ENCODE assay signal across 18 cellular contexts in genomic region chr9:107060026-107060425, GRCh38.
DNase-seq lines count a peak whose midpoint lies in the region; ATAC-seq and TF ChIP-seq lines count a peak whose summit lies in the region.
"Had no signal": no experiment of that assay in that cellular context is flagged by ENCODE, and none has a peak within 500 bp of the region (broad histone marks: within the 10 kb centered on the region; RNA-seq: fewer than 3 reads in every experiment).

No MANE protein-coding gene starts in this region.

- peak overlapping the region; percentile 59 for H3K27ac Mint-ChIP-seq in dendritic cell treated with granulocyte-macrophage colony-stimulating factor and Interleukin-4, amounts not matched to agents 40 ng/mL and 50 ng/mL, for 4 days
- peak overlapping the region; percentile 82 for H3K27ac Mint-ChIP-seq in stimulated activated naive B cell treated with anti-CD40 and anti-IgM and Interleukin-4, amounts not matched to agents 10 μg/mL and 1 μg/mL and 100 μg/mL, for 72 hours
- no peak overlapping the region for H3K27ac Mint-ChIP-seq in type B pancreatic cell
- H3K27ac Mint-ChIP-seq: B cell, GM23338 had no signal

- H3K36me3 Mint-ChIP-seq in dendritic cell treated with granulocyte-macrophage colony-stimulating factor and Interleukin-4, amounts not matched to agents 40 ng/mL and 50 ng/mL, for 4 days (ENCODE audit: low read depth): no peaks in the 10 kb centered on the region
- no peaks in the 10 kb centered on the region for H3K36me3 Mint-ChIP-seq in stimulated activated naive B cell treated with anti-CD40 and anti-IgM and Interleukin-4, amounts not matched to agents 10 μg/mL and 1 μg/mL and 100 μg/mL, for 72 hours
- no peaks in the 10 kb centered on the region for H3K36me3 Mint-ChIP-seq in type B pancreatic cell

- intact Hi-C loops in Right ventricle myocardium inferior (cut with DNase I): no loop called here
- intact Hi-C loops in cardiac septum (cut with DNase I): no loop called here
- intact Hi-C loops in dendritic cell treated with granulocyte-macrophage colony-stimulating factor and Interleukin-4, amounts not matched to agents 40 ng/mL and 50 ng/mL, for 4 days (cut with micrococcal nuclease): no loop called here

- peaks cover 8% of the 10 kb centered on the region for H3K9me3 Mint-ChIP-seq in dendritic cell treated with granulocyte-macrophage colony-stimulating factor and Interleukin-4, amounts not matched to agents 40 ng/mL and 50 ng/mL, for 4 days
- H3K9me3 Mint-ChIP-seq in stimulated activated naive B cell treated with anti-CD40 and anti-IgM and Interleukin-4, amounts not matched to agents 10 μg/mL and 1 μg/mL and 100 μg/mL, for 72 hours: no peaks in the 10 kb centered on the region
- H3K9me3 Mint-ChIP-seq in type B pancreatic cell: no peaks in the 10 kb centered on the region
- H3K9me3 Mint-ChIP-seq: GM23338 had no signal

- H3K4me1 Mint-ChIP-seq in dendritic cell treated with granulocyte-macrophage colony-stimulating factor and Interleukin-4, amounts not matched to agents 40 ng/mL and 50 ng/mL, for 4 days (ENCODE audit: low read depth): peaks cover 27% of the 10 kb centered on the region
- H3K4me1 Mint-ChIP-seq in stimulated activated naive B cell treated with anti-CD40 and anti-IgM and Interleukin-4, amounts not matched to agents 10 μg/mL and 1 μg/mL and 100 μg/mL, for 72 hours: peaks cover 3 to 9% of the 10 kb centered on the region in 2 donors
- H3K4me1 Mint-ChIP-seq in type B pancreatic cell (ENCODE audit: unreplicated experiment): peaks cover 4% of the 10 kb centered on the region
- H3K4me1 Mint-ChIP-seq: B cell had no signal

- peaks cover 8% of the 10 kb centered on the region for H3K27me3 Mint-ChIP-seq in dendritic cell treated with granulocyte-macrophage colony-stimulating factor and Interleukin-4, amounts not matched to agents 40 ng/mL and 50 ng/mL, for 4 days
- H3K27me3 Mint-ChIP-seq in stimulated activated naive B cell treated with anti-CD40 and anti-IgM and Interleukin-4, amounts not matched to agents 10 μg/mL and 1 μg/mL and 100 μg/mL, for 72 hours: peaks cover 17 to 27% of the 10 kb centered on the region in 2 donors
- no peaks in the 10 kb centered on the region for H3K27me3 Mint-ChIP-seq in type B pancreatic cell

- no peak overlapping the region for H3K4me3 ChIP-seq in NB4 (ENCODE audit: low read depth, low read length)
- H3K4me3 ChIP-seq: GM23338, SJCRH30 had no signal

- no peak overlapping the region for H3K4me3 Mint-ChIP-seq in dendritic cell treated with granulocyte-macrophage colony-stimulating factor and Interleukin-4, amounts not matched to agents 40 ng/mL and 50 ng/mL, for 4 days
- no peak overlapping the region for H3K4me3 Mint-ChIP-seq in stimulated activated naive B cell treated with anti-CD40 and anti-IgM and Interleukin-4, amounts not matched to agents 10 μg/mL and 1 μg/mL and 100 μg/mL, for 72 hours
- no peak overlapping the region for H3K4me3 Mint-ChIP-seq in type B pancreatic cell
- H3K4me3 Mint-ChIP-seq: B cell, GM23338 had no signal

- no peak for DNase-seq in Right ventricle myocardium inferior (ENCODE audit: missing footprints)
- DNase-seq in cardiac septum (ENCODE audit: low spot score): no peak
- peak; percentile 14 for DNase-seq in NB4 (ENCODE audit: low read depth)
- DNase-seq in stimulated activated naive B cell treated with anti-CD40 and anti-IgM and Interleukin-4, amounts not matched to agents 10 μg/mL and 1 μg/mL and 100 μg/mL, for 72 hours: no peak
- no peak for DNase-seq in type B pancreatic cell (ENCODE audit: extremely low spot score, unreplicated experiment)
- DNase-seq in hypothalamus (lab: John Stamatoyannopoulos, UW): no peak
- DNase-seq: DMS79, KG1, NCI-H1105 treated with DMSO at 0.1 percent for 48 hours, NCI-H1694, NCI-H2081 treated with DMSO at 0.1 percent for 48 hours, PC-3, SJCRH30 had no signal

- no peak for TF ChIP-seq POLR2A in NB4 (IDR thresholded peaks at IDR 0.05; ENCODE audit: extremely low read depth, insufficient read length)

- ATAC-seq in Right ventricle myocardium inferior: peak; percentile 50
- ATAC-seq in stimulated activated naive B cell treated with anti-CD40 and anti-IgM and Interleukin-4, amounts not matched to agents 10 μg/mL and 1 μg/mL and 100 μg/mL, for 72 hours (replicated peaks): peak; percentile 56 to 68
- ATAC-seq in HG03432 (IDR thresholded peaks at IDR 0.05; ENCODE audit: unreplicated experiment): no peak
- ATAC-seq: HepG2, PC-3 had no signal

- no peak for TF ChIP-seq CTCF in NB4 (IDR thresholded peaks at IDR 0.05; ENCODE audit: low read depth, low read length)
- no peak for TF ChIP-seq CTCF in type B pancreatic cell (conservative IDR thresholded peaks at IDR 0.05)
